Comparison of ENCODE assay signal across 13 cellular contexts in genomic region chr10:117133273-117134083, GRCh38. TPM values are rescaled to one million over a fixed set of nuclear protein-coding genes. Genes with fewer than 3 reads are reported as not detected.
DNase-seq lines count a peak whose midpoint lies in the region; ATAC-seq and TF ChIP-seq lines count a peak whose summit lies in the region.
"Had no signal": no experiment of that assay in that cellular context is flagged by ENCODE, and none has a peak within 500 bp of the region (broad histone marks: within the 10 kb centered on the region; RNA-seq: fewer than 3 reads in every experiment).

No MANE protein-coding gene starts in this region.

- no peak for TF ChIP-seq CTCF in CD4-positive, alpha-beta T cell (IDR thresholded peaks at IDR 0.05)
- TF ChIP-seq CTCF in GM13977 (IDR thresholded peaks at IDR 0.05; ENCODE audit: extremely low read depth, insufficient read depth, missing control alignments), result no peak
- TF ChIP-seq CTCF in chondrocyte (IDR thresholded peaks at IDR 0.05), result no peak
- TF ChIP-seq CTCF in neural crest cell (conservative IDR thresholded peaks at IDR 0.05), result no peak
- TF ChIP-seq CTCF in colonic mucosa (IDR thresholded peaks at IDR 0.05), result no peak

- peaks cover 11% of the 10 kb centered on the region for H3K4me1 ChIP-seq in colonic mucosa

- intact Hi-C loops in CD4-positive, alpha-beta T cell (cut with DNase I, micrococcal nuclease), result no loop called here
- intact Hi-C loops in colonic mucosa (cut with DNase I), result no loop called here

- DNase-seq in CD4-positive, alpha-beta T cell, result no peak
- DNase-seq in GM13977 (ENCODE audit: low spot score) (peak; percentile 42), chondrocyte (ENCODE audit: low spot score) (no peak), neural crest cell (ENCODE audit: low read depth, low spot score) (no peak), NK-92 (lab: John Stamatoyannopoulos, UW; ENCODE audit: unreplicated experiment) (no peak), colonic mucosa (no peak), DMS53 treated with DMSO at 0.1 percent for 48 hours (lab: John Stamatoyannopoulos, UW; ENCODE audit: unreplicated experiment) (no peak)
- DNase-seq: DMS 273 treated with DMSO at 0.1 percent for 48 hours; KBM-7; NCI-H1694; stimulated activated naive CD4-positive, alpha-beta T cell treated with Interleukin-2 at 50 U/mL for 16 hours; SW 1271 had no signal

- H3K27me3 ChIP-seq in CD4-positive, alpha-beta T cell (ENCODE audit: control insufficient read depth, insufficient read depth, low read length), result peaks cover 94% of the 10 kb centered on the region
- peaks cover 81% of the 10 kb centered on the region for H3K27me3 ChIP-seq in colonic mucosa

- H3K27ac ChIP-seq in CD4-positive, alpha-beta T cell (ENCODE audit: low read depth, low read length), result no peak overlapping the region
- no peak overlapping the region for H3K27ac ChIP-seq in colonic mucosa

- POLR2A ChIA-PET in CD4-positive, alpha-beta T cell (lab: Charles Lee), result no interaction called here

- no peaks in the 10 kb centered on the region for H3K9me3 Mint-ChIP-seq in CD4-positive, alpha-beta T cell
- H3K9me3 Mint-ChIP-seq in chondrocyte (ENCODE audit: low read depth), result no peaks in the 10 kb centered on the region
- no peaks in the 10 kb centered on the region for H3K9me3 Mint-ChIP-seq in neural crest cell

- H3K27ac Mint-ChIP-seq in CD4-positive, alpha-beta T cell, result no peak overlapping the region
- H3K27ac Mint-ChIP-seq in chondrocyte (ENCODE audit: unreplicated experiment) (peak overlapping the region; percentile 27), neural crest cell (ENCODE audit: unreplicated experiment) (no peak overlapping the region)

- no peaks in the 10 kb centered on the region for H3K36me3 ChIP-seq in colonic mucosa

- peaks cover 55% of the 10 kb centered on the region for H3K4me1 Mint-ChIP-seq in CD4-positive, alpha-beta T cell (ENCODE audit: low read depth)
- H3K4me1 Mint-ChIP-seq in chondrocyte (ENCODE audit: low read depth) (peaks cover 43% of the 10 kb centered on the region), neural crest cell (peaks cover 41% of the 10 kb centered on the region)

- H3K4me3 ChIP-seq in colonic mucosa, result no peak overlapping the region

- no peak for ATAC-seq in CD4-positive, alpha-beta T cell (ENCODE audit: poor library complexity)

- peak overlapping the region; percentile 58 for H3K4me3 Mint-ChIP-seq in CD4-positive, alpha-beta T cell
- H3K4me3 Mint-ChIP-seq in chondrocyte (ENCODE audit: unreplicated experiment) (peak overlapping the region; percentile 52), neural crest cell (peak overlapping the region; percentile 86)

- peaks cover 85% of the 10 kb centered on the region for H3K27me3 Mint-ChIP-seq in CD4-positive, alpha-beta T cell
- H3K27me3 Mint-ChIP-seq in chondrocyte (ENCODE audit: low read depth) (peaks cover 66% of the 10 kb centered on the region), neural crest cell (ENCODE audit: low read depth) (peaks cover 93% of the 10 kb centered on the region)

- H3K9ac ChIP-seq in colonic mucosa (ENCODE audit: low read depth in 2 of 2, low read length in 2 of 2), result no peak overlapping the region

- H3K9me3 ChIP-seq in CD4-positive, alpha-beta T cell (ENCODE audit: control insufficient read depth, low read length), result no peaks in the 10 kb centered on the region
- H3K9me3 ChIP-seq in colonic mucosa, result no peaks in the 10 kb centered on the region

- no peaks in the 10 kb centered on the region for H3K36me3 Mint-ChIP-seq in CD4-positive, alpha-beta T cell (ENCODE audit: low read depth)
- H3K36me3 Mint-ChIP-seq in chondrocyte (ENCODE audit: low read depth), result peaks cover 2% of the 10 kb centered on the region
- no peaks in the 10 kb centered on the region for H3K36me3 Mint-ChIP-seq in neural crest cell (ENCODE audit: low read depth)

- in situ Hi-C loops in GM13977 (cut with MboI; ENCODE audit: low pct_unique_long_range_greater_than_20kb, low sequenced_read_pairs, unreplicated experiment), result no loop called here

- CTCF ChIA-PET in CD4-positive, alpha-beta T cell (lab: Charles Lee), result no interaction called here

RNA-seq across cellular contexts. Expression of gene VAX1, which starts 4.6 kb away (rescaled TPM):
- not detected for total RNA-seq in CD4-positive, alpha-beta T cell
- 5.2 TPM in 1 of 3 replicates, not detected in the others for total RNA-seq in chondrocyte
- 0.16 and 0.23 TPM in 2 replicates for total RNA-seq in neural crest cell
- not detected for total RNA-seq in colonic mucosa
- total RNA-seq: myocyte had no signal
